Comparison of ENCODE assay signal across 9 cellular contexts in the genomic region with DNA sequence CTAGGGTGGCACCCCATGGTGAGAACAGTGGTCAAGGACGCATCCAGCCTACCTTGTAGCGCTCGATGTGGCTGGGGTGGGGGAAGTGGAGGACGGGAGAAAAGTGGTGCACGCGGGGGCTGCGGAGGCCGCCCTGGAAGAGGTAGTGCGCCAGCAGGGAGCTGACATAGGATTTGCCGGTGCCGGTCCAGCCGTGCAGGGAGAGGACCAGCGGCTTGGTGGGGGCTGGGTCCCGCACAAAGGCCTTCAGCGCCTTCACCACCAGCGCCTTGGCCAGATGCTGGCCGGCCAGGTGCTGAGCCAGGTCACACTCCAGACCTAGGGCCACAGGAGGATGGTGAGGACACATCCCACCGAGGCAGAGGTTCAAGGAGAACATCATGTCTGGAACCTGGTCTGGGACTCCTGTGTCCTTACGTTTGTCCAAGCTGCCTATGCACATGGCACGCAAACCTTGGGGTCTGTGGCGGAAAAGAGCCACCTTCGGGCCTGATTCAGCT. TPM values are rescaled to one million over a fixed set of nuclear protein-coding genes. Genes with fewer than 3 reads are reported as not detected.
DNase-seq lines count a peak whose midpoint lies in the region; ATAC-seq and TF ChIP-seq lines count a peak whose summit lies in the region.
"Had no signal": no experiment of that assay in that cellular context is flagged by ENCODE, and none has a peak within 500 bp of the region (broad histone marks: within the 10 kb centered on the region; RNA-seq: fewer than 3 reads in every experiment).

No MANE protein-coding gene starts in this region.

- peaks cover 5 to 11% of the 10 kb centered on the region in 2 experiments; a peak in 1 of 4 replicates for H3K4me1 ChIP-seq in SK-N-SH (ENCODE audit: control insufficient read depth in 1 of 2, insufficient read depth in 2 of 2, low read depth in 1 of 2, low read length in 1 of 2)
- H3K4me1 ChIP-seq in iPS-20b (ENCODE audit: insufficient read depth, low read length): no peaks in the 10 kb centered on the region
- peaks cover 19% of the 10 kb centered on the region for H3K4me1 ChIP-seq in stomach smooth muscle (ENCODE audit: control insufficient read depth, insufficient read depth, low read length)

- CTCF ChIA-PET in SK-N-SH (lab: Yijun Ruan, JAX): interaction anchor here (0.6 to 10.7 kb wide), 78 partner anchors 8 to 367 kb away, joined by 3 to 226 read pairs (median 6); a partner anchor contains a TSS

- H3K27me3 Mint-ChIP-seq in activated naive CD8-positive, alpha-beta T cell: no peaks in the 10 kb centered on the region

- peaks cover 2% of the 10 kb centered on the region for H3F3A ChIP-seq in SK-N-SH (replicated peaks; ENCODE audit: insufficient read depth)

- peak overlapping the region; percentile 82 for H3K4me3 Mint-ChIP-seq in activated naive CD8-positive, alpha-beta T cell

- H3K9ac ChIP-seq in SK-N-SH (no peak overlapping the region), iPS-20b (ENCODE audit: low read depth, low read length) (peak overlapping the region; percentile 47; the same call in 1 of the 2 replicates), stomach smooth muscle (ENCODE audit: low read length in 2 of 2) (peak overlapping the region; percentile 67 to 74)

- H4K20me1 ChIP-seq in SK-N-SH (ENCODE audit: insufficient read depth): no peaks in the 10 kb centered on the region

- H3K9me3 Mint-ChIP-seq in activated naive CD8-positive, alpha-beta T cell (ENCODE audit: low read depth): no peaks in the 10 kb centered on the region

- H3K36me3 ChIP-seq in SK-N-SH (replicated peaks in 1 of 2; ENCODE audit: control insufficient read depth in 1 of 2, insufficient read depth in 2 of 2, low read length in 1 of 2) (peaks cover 0 to 3% of the 10 kb centered on the region in 2 experiments), iPS-20b (ENCODE audit: insufficient read depth, low read depth, low read length) (no peaks in the 10 kb centered on the region), stomach smooth muscle (ENCODE audit: control insufficient read depth in 2 of 2, insufficient read depth in 2 of 2, low read length in 2 of 2) (peaks cover 9 to 14% of the 10 kb centered on the region in 2 donors)

- 84% methylated on average over 10 of the region's 22 CpGs for WGBS in SK-N-SH (ENCODE audit: low lambda C conversion rate)

- TF ChIP-seq EP300 in SK-N-SH (IDR thresholded peaks at IDR 0.05; ENCODE audit: borderline replicate concordance in 1 of 2, low read depth in 1 of 2, low read length in 1 of 2): no peak

- H3K27me3 ChIP-seq in SK-N-SH (ENCODE audit: insufficient read depth): no peaks in the 10 kb centered on the region
- no peaks in the 10 kb centered on the region for H3K27me3 ChIP-seq in iPS-20b (ENCODE audit: insufficient read depth, low read length)
- no peaks in the 10 kb centered on the region for H3K27me3 ChIP-seq in stomach smooth muscle (ENCODE audit: control insufficient read depth in 1 of 2, insufficient read depth in 2 of 2, low read length in 2 of 2)

- POLR2A ChIA-PET in SK-N-SH (lab: Yijun Ruan, JAX): interaction anchor here (0.7 to 1.6 kb wide), 16 partner anchors 9 to 196 kb away, joined by 3 to 9 read pairs (median 4); a partner anchor contains a TSS

- no peaks in the 10 kb centered on the region for H3K79me2 ChIP-seq in SK-N-SH (ENCODE audit: insufficient read depth)

- no peak overlapping the region for H2AFZ ChIP-seq in SK-N-SH (ENCODE audit: low read depth)

- H3K36me3 Mint-ChIP-seq in activated naive CD8-positive, alpha-beta T cell: no peaks in the 10 kb centered on the region

- H3K4me3 ChIP-seq in SK-N-SH (ENCODE audit: low read depth in 2 of 2, low read length in 1 of 2): peak overlapping the region; percentile 79; a peak in 3 of 4 replicates
- H3K4me3 ChIP-seq in iPS-20b (ENCODE audit: low read length): peak overlapping the region; percentile 83
- H3K4me3 ChIP-seq in stomach smooth muscle (ENCODE audit: low read length in 2 of 2): peak overlapping the region; percentile 35 to 82

- H3K4me1 Mint-ChIP-seq in activated naive CD8-positive, alpha-beta T cell (ENCODE audit: low read depth): peaks cover 17% of the 10 kb centered on the region

- no peak for TF ChIP-seq CTCF in SK-N-SH (IDR thresholded peaks at IDR 0.05)

- H3K9me2 ChIP-seq in SK-N-SH: no peaks in the 10 kb centered on the region

- no peak; the same call in 1 of the 2 replicates for TF ChIP-seq RAD21 in SK-N-SH (IDR thresholded peaks at IDR 0.05; ENCODE audit: low read length)

- ATAC-seq in SK-N-SH treated with all-trans-retinoic acid at 6 μM for 48 hours (no peak), esophagus mucosa (no peak)

- H3K9me3 ChIP-seq in SK-N-SH (no peaks in the 10 kb centered on the region), iPS-20b (ENCODE audit: insufficient read depth, low read depth, low read length) (no peaks in the 10 kb centered on the region), stomach smooth muscle (ENCODE audit: control insufficient read depth in 2 of 2, low read length in 2 of 2) (no peaks in the 10 kb centered on the region)

- H3K27ac ChIP-seq in SK-N-SH (ENCODE audit: low read depth in 2 of 2, low read length in 1 of 2) (peak overlapping the region; percentile 62 to 93; a peak in 2 of 4 replicates), iPS-20b (ENCODE audit: low read length) (no peak overlapping the region), stomach smooth muscle (ENCODE audit: low read length) (peak overlapping the region; percentile 88)

- peak overlapping the region; percentile 91 for H3K4me2 ChIP-seq in SK-N-SH

- H3K27ac Mint-ChIP-seq in activated naive CD8-positive, alpha-beta T cell: peak overlapping the region; percentile 72

- DNase-seq in SK-N-SH (no peak), HUDEP-2 (lab: John Stamatoyannopoulos, UW; ENCODE audit: unreplicated experiment in 76 of 76) (no peak)
- no peak for DNase-seq in stimulated activated CD4-positive, alpha-beta T cell treated with anti-CD3 and anti-CD28 coated beads, Interleukin-15, amount 100 ng/mL, for 24 hours

TF ChIP-seq in SK-N-SH, 30 proteins besides CTCF, POLR2A, EP300 and RAD21:
- TF ChIP-seq FOXJ3 (CRISPR knock-in tag; IDR thresholded peaks at IDR 0.05) (no peak), POLR2AphosphoS5 (IDR thresholded peaks at IDR 0.05; ENCODE audit: low read depth, low read length) (no peak), MXI1 (IDR thresholded peaks at IDR 0.05; ENCODE audit: low read depth, low read length) (no peak), SIN3A (IDR thresholded peaks at IDR 0.05; ENCODE audit: borderline replicate concordance, low read depth, low read length) (no peak), TAF1 (IDR thresholded peaks at IDR 0.05; ENCODE audit: borderline replicate concordance, low read depth, low read length) (no peak)
TF ChIP-seq in SK-N-SH: peak in this region for 0.

TF ChIP-seq in SK-N-SH treated with all-trans-retinoic acid at 6 μM for 48 hours, 23 proteins besides CTCF, POLR2A, EP300 and RAD21 (continues in another document):
- TF ChIP-seq ZC3H10 (CRISPR knock-in tag; IDR thresholded peaks at IDR 0.05): no peak
- TF ChIP-seq, protein P1, sequence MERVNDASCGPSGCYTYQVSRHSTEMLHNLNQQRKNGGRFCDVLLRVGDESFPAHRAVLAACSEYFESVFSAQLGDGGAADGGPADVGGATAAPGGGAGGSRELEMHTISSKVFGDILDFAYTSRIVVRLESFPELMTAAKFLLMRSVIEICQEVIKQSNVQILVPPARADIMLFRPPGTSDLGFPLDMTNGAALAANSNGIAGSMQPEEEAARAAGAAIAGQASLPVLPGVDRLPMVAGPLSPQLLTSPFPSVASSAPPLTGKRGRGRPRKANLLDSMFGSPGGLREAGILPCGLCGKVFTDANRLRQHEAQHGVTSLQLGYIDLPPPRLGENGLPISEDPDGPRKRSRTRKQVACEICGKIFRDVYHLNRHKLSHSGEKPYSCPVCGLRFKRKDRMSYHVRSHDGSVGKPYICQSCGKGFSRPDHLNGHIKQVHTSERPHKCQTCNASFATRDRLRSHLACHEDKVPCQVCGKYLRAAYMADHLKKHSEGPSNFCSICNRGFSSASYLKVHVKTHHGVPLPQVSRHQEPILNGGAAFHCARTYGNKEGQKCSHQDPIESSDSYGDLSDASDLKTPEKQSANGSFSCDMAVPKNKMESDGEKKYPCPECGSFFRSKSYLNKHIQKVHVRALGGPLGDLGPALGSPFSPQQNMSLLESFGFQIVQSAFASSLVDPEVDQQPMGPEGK (CRISPR knock-in tag; IDR thresholded peaks at IDR 0.05; ENCODE audit: borderline replicate concordance): no peak
- TF ChIP-seq ZNF565 (CRISPR knock-in tag; conservative IDR thresholded peaks at IDR 0.05; ENCODE audit: low read depth): no peak

RNA-seq across cellular contexts. Expression of a gene that starts 0.8 kb away (rescaled TPM):
- polyA plus RNA-seq in SK-N-SH (2012; rRNA removed): 11.9 and 17.2 TPM in 2 replicates
- 6.0 and 11.0 TPM in 2 replicates for polyA plus RNA-seq in SK-N-SH (2012; cell fraction: cytosol; rRNA removed)
- 18.8 and 19.8 TPM in 2 replicates for polyA plus RNA-seq in SK-N-SH (2012; cell fraction: nucleus; rRNA removed)
- 9.5 TPM for total RNA-seq in esophagus mucosa

RNA-seq across cellular contexts. Expression of a gene that starts 18.4 kb away (rescaled TPM):
- 0.03 and 0.05 TPM in 2 replicates for polyA plus RNA-seq in SK-N-SH (2012; rRNA removed)
- polyA plus RNA-seq in SK-N-SH (2012; cell fraction: cytosol; rRNA removed): 0.01 and 0.03 TPM in 2 replicates
- 0.21 and 0.24 TPM in 2 replicates for polyA plus RNA-seq in SK-N-SH (2012; cell fraction: nucleus; rRNA removed)
- total RNA-seq in esophagus mucosa: not detected

RNA-seq across cellular contexts. Expression of a gene that starts 18.8 kb away (rescaled TPM):
- polyA plus RNA-seq in SK-N-SH (2012; rRNA removed): 41.1 and 42.2 TPM in 2 replicates
- 22.6 and 29.7 TPM in 2 replicates for polyA plus RNA-seq in SK-N-SH (2012; cell fraction: cytosol; rRNA removed)
- 31.8 and 53.9 TPM in 2 replicates for polyA plus RNA-seq in SK-N-SH (2012; cell fraction: nucleus; rRNA removed)
- total RNA-seq in esophagus mucosa: 7.9 TPM

RNA-seq across cellular contexts. Expression of a gene that starts 27.5 kb away (rescaled TPM):
- polyA plus RNA-seq in SK-N-SH (2012; rRNA removed): 0.19 and 0.25 TPM in 2 replicates
- polyA plus RNA-seq in SK-N-SH (2012; cell fraction: cytosol; rRNA removed): 0.01 and 0.05 TPM in 2 replicates
- polyA plus RNA-seq in SK-N-SH (2012; cell fraction: nucleus; rRNA removed): 2.4 and 2.9 TPM in 2 replicates
- not detected for total RNA-seq in esophagus mucosa
- total RNA-seq: subcutaneous adipose tissue had no signal

RNA-seq across cellular contexts. Expression of a gene that starts 44.2 kb away (rescaled TPM):
- 0.15 and 0.52 TPM in 2 replicates for polyA plus RNA-seq in SK-N-SH (2012; rRNA removed)
- polyA plus RNA-seq in SK-N-SH (2012; cell fraction: cytosol; rRNA removed): 0.14 and 0.34 TPM in 2 replicates
- 0.30 and 0.31 TPM in 2 replicates for polyA plus RNA-seq in SK-N-SH (2012; cell fraction: nucleus; rRNA removed)
- 1.9 TPM for total RNA-seq in esophagus mucosa
